8 cellular contexts compared by ENCODE assay signal in the genomic region with DNA sequence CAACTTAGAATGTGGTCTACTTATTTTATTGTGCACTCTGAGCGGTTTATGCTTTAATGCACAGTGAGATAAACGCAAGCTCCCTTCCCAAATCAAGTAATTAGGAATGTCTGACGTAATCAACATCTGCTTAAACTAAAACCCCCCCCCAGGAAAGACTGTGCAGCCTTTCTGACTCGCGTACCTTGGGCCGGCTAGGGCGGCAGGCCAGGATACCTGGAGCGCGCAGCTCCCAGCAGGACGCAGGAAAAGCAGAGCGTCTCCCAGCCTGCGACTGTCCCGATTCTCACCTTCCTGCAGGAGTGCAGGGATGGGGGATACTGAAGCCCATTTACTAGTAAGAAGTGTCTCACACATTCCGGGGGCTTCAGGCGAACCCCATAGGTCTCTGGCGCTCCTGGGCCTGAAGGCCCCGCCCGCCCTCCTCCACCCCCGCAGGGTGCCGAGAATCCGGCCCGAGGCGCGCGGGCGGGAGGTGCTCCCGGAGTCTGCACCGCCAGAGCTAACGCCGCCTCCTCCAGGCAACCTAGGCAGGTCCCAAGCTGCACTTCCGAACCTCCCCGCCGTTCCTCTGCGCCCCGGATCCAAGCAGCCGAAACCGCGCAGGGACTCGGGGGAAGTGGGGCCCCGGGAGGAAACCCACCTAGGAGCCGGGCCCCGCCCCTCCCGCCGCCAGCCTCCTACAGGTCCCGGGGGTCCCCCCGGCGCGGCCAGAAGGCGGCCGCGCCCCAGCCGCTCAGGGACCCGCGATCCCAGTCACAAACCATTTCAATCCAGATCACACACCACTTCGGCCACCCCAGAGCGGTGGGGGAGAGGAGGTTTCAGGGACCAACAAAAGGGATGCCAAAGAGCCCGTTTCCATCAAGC. TPM values are rescaled to one million over a fixed set of nuclear protein-coding genes. Genes with fewer than 3 reads are reported as not detected.
A peak's percentile ranks its signal among the peaks of the same experiment; 100 is the strongest.
DNase-seq lines count a peak whose midpoint lies in the region; ATAC-seq and TF ChIP-seq lines count a peak whose summit lies in the region.

No MANE protein-coding gene starts in this region.

- H4K8ac ChIP-seq in neuronal stem cell (ENCODE audit: low read depth, low read length): no peak overlapping the region

- H4K91ac ChIP-seq in neuronal stem cell (ENCODE audit: low read depth, low read length, poor library complexity): no peak overlapping the region

- H3K23ac ChIP-seq in neuronal stem cell (ENCODE audit: low read depth, low read length, poor library complexity): peak overlapping the region; percentile 94

- no peak overlapping the region for H2BK120ac ChIP-seq in neuronal stem cell (ENCODE audit: low read depth, low read length)

- no peaks in the 10 kb centered on the region for H3K79me1 ChIP-seq in neuronal stem cell (ENCODE audit: low read depth, low read length)

- H3K27ac Mint-ChIP-seq in activated CD4-positive, alpha-beta T cell treated with anti-CD3 and anti-CD28 coated beads, Interleukin-2, amount 10 ng/mL, durations not matched to agents 7 days and 5 days: no peak overlapping the region

- TF ChIP-seq CTCF in fibroblast of pulmonary artery (IDR thresholded peaks at IDR 0.05; ENCODE audit: low read length, missing control alignments): no peak

- H3K9me3 Mint-ChIP-seq in activated CD4-positive, alpha-beta T cell treated with anti-CD3 and anti-CD28 coated beads, Interleukin-2, amount 10 ng/mL, durations not matched to agents 7 days and 5 days: no peaks in the 10 kb centered on the region

- H3K4me1 Mint-ChIP-seq in activated CD4-positive, alpha-beta T cell treated with anti-CD3 and anti-CD28 coated beads, Interleukin-2, amount 10 ng/mL, durations not matched to agents 7 days and 5 days: peaks cover 9% of the 10 kb centered on the region

- WGBS in neuronal stem cell (ENCODE audit: extremely low coverage in 2 of 2, insufficient read length in 2 of 2, insufficient replicate concordance in 1 of 2), 2 donors: no CpG with 5 or more reads among the region's 57 CpGs

- peak overlapping the region; percentile 91 for H2BK5ac ChIP-seq in neuronal stem cell (ENCODE audit: low read length)

- no peaks in the 10 kb centered on the region for H3K36me3 ChIP-seq in neuronal stem cell (replicated peaks in 1 of 2; ENCODE audit: control insufficient read depth in 2 of 2, insufficient read depth in 2 of 2, low read length in 2 of 2)

- peak overlapping the region; percentile 72 for H3K4me2 ChIP-seq in neuronal stem cell (ENCODE audit: insufficient read depth, low read length, poor library complexity, severe bottlenecking)

- H3K36me3 Mint-ChIP-seq in activated CD4-positive, alpha-beta T cell treated with anti-CD3 and anti-CD28 coated beads, Interleukin-2, amount 10 ng/mL, durations not matched to agents 7 days and 5 days (ENCODE audit: low read depth): no peaks in the 10 kb centered on the region

- peak overlapping the region; percentile 41 for H2AK5ac ChIP-seq in neuronal stem cell (ENCODE audit: low read depth, low read length)

- POLR2A ChIA-PET in HEK293T (lab: Yijun Ruan, JAX): interaction anchor here (1.0 to 1.2 kb wide), 2 partner anchors 131 to 175 kb away, joined by 3 to 4 read pairs; no protein-coding TSS in a partner anchor
- POLR2A ChIA-PET in activated CD4-positive, alpha-beta T cell treated with anti-CD3 and anti-CD28 coated beads, Interleukin-2, amount 10 ng/mL, durations not matched to agents 7 days and 5 days (lab: Charles Lee): no interaction called here

- H3K4me3 ChIP-seq in fibroblast of pulmonary artery (replicated peaks; ENCODE audit: low read depth, low read length) (peak overlapping the region; percentile 78), neuronal stem cell (ENCODE audit: low read length in 2 of 2) (peak overlapping the region; percentile 80 to 96)

- ATAC-seq in GM18511 (IDR thresholded peaks at IDR 0.05; ENCODE audit: unreplicated experiment) (no peak), HG02588 (IDR thresholded peaks at IDR 0.05; ENCODE audit: unreplicated experiment) (no peak)

- H3K18ac ChIP-seq in neuronal stem cell (ENCODE audit: low read length): peak overlapping the region; percentile 99

- H2AFZ ChIP-seq in neuronal stem cell (ENCODE audit: low read length): peak overlapping the region; percentile 100

- H3K27me3 ChIP-seq in neuronal stem cell (ENCODE audit: control insufficient read depth in 3 of 3, insufficient read depth in 3 of 3, low read depth in 1 of 3, low read length in 3 of 3): no peaks in the 10 kb centered on the region

- H3K4ac ChIP-seq in neuronal stem cell (ENCODE audit: low read length): no peak overlapping the region

- H3K27ac ChIP-seq in neuronal stem cell (replicated peaks; ENCODE audit: low read length): no peak overlapping the region

- H2BK12ac ChIP-seq in neuronal stem cell (ENCODE audit: low read length): no peak overlapping the region

- peaks cover 76% of the 10 kb centered on the region for H3K27me3 Mint-ChIP-seq in activated CD4-positive, alpha-beta T cell treated with anti-CD3 and anti-CD28 coated beads, Interleukin-2, amount 10 ng/mL, durations not matched to agents 7 days and 5 days

- CTCF ChIA-PET in HEK293T (lab: Yijun Ruan, JAX): interaction anchor here (0.5 to 1.0 kb wide), 4 partner anchors 10 to 173 kb away, joined by 3 read pairs; no protein-coding TSS in a partner anchor
- CTCF ChIA-PET in activated CD4-positive, alpha-beta T cell treated with anti-CD3 and anti-CD28 coated beads, Interleukin-2, amount 10 ng/mL, durations not matched to agents 7 days and 5 days (lab: Charles Lee): interaction anchor here (0.6 to 2.2 kb wide), 3 partner anchors 13 to 177 kb away, joined by 3 to 5 read pairs (median 3); no protein-coding TSS in a partner anchor

- peak overlapping the region; percentile 96 for H3K9ac ChIP-seq in neuronal stem cell (ENCODE audit: low read depth, low read length, poor library complexity)

- no peaks in the 10 kb centered on the region for H3K9me3 ChIP-seq in neuronal stem cell (replicated peaks in 1 of 2; ENCODE audit: control insufficient read depth in 2 of 2, insufficient read depth in 1 of 2, low read depth in 1 of 2, low read length in 2 of 2)

- H2BK15ac ChIP-seq in neuronal stem cell (ENCODE audit: low read length): peak overlapping the region; percentile 70

- H3K14ac ChIP-seq in neuronal stem cell (ENCODE audit: low read length): peak overlapping the region; percentile 97

- DNase-seq in AG08395 (ENCODE audit: low spot score) (peak; percentile 36), HEK293T (ENCODE audit: extremely low spot score) (peak; percentile 72), fibroblast of pulmonary artery (ENCODE audit: low read depth) (peak; percentile 67), neuronal stem cell (ENCODE audit: low spot score) (peak; percentile 69), putamen (ENCODE audit: low spot score) (no peak)
- DNase-seq in activated CD4-positive, alpha-beta T cell treated with anti-CD3 and anti-CD28 coated beads, Interleukin-2, amount 10 ng/mL, durations not matched to agents 7 days and 5 days: peak; percentile 22

- H3K4me1 ChIP-seq in neuronal stem cell (ENCODE audit: control insufficient read depth in 2 of 2, insufficient read depth in 1 of 2, low read depth in 1 of 2, low read length in 2 of 2): peaks cover 2 to 20% of the 10 kb centered on the region in 2 donors

- no peak overlapping the region for H3K4me3 Mint-ChIP-seq in activated CD4-positive, alpha-beta T cell treated with anti-CD3 and anti-CD28 coated beads, Interleukin-2, amount 10 ng/mL, durations not matched to agents 7 days and 5 days

TF ChIP-seq in HEK293T, 16 proteins besides CTCF, POLR2A, EP300 and RAD21:
- no peak for TF ChIP-seq SP1 (IDR thresholded peaks at IDR 0.05)
- no peak for TF ChIP-seq FOXK2 (IDR thresholded peaks at IDR 0.05)
- TF ChIP-seq ZNF384 (IDR thresholded peaks at IDR 0.05): no peak
- no peak for TF ChIP-seq TARDBP (IDR thresholded peaks at IDR 0.05)
- TF ChIP-seq NFRKB (IDR thresholded peaks at IDR 0.05): no peak
- TF ChIP-seq ELF4 (IDR thresholded peaks at IDR 0.05): no peak
- TF ChIP-seq, protein P1, sequence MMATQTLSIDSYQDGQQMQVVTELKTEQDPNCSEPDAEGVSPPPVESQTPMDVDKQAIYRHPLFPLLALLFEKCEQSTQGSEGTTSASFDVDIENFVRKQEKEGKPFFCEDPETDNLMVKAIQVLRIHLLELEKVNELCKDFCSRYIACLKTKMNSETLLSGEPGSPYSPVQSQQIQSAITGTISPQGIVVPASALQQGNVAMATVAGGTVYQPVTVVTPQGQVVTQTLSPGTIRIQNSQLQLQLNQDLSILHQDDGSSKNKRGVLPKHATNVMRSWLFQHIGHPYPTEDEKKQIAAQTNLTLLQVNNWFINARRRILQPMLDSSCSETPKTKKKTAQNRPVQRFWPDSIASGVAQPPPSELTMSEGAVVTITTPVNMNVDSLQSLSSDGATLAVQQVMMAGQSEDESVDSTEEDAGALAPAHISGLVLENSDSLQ (IDR thresholded peaks at IDR 0.05): no peak
- TF ChIP-seq HDGF (IDR thresholded peaks at IDR 0.05; ENCODE audit: borderline replicate concordance): no peak
- TF ChIP-seq CTBP1 (IDR thresholded peaks at IDR 0.05; ENCODE audit: borderline replicate concordance): no peak
- no peak for TF ChIP-seq SUZ12 (IDR thresholded peaks at IDR 0.05)
- no peak for TF ChIP-seq FOXM1 (IDR thresholded peaks at IDR 0.05; ENCODE audit: borderline replicate concordance)
- TF ChIP-seq L3MBTL2 (conservative IDR thresholded peaks at IDR 0.05): no peak
- no peak for TF ChIP-seq ARNT (IDR thresholded peaks at IDR 0.05)
TF ChIP-seq in HEK293T: peak in this region for 0.

RNA-seq across cellular contexts. Expression of a gene that starts 1.4 kb away (rescaled TPM):
- under 1 TPM; 0.48 to 0.55 TPM for total RNA-seq in activated CD4-positive, alpha-beta T cell treated with anti-CD3 and anti-CD28 coated beads, Interleukin-2, amount 10 ng/mL, durations not matched to agents 7 days and 5 days
- polyA plus RNA-seq in neuronal stem cell (2013, experiment 1 of 2): 14.0 TPM
- polyA plus RNA-seq in neuronal stem cell (2013, experiment 2 of 2): 13.8 TPM
